17 cellular contexts compared by ENCODE assay signal in the genomic region with DNA sequence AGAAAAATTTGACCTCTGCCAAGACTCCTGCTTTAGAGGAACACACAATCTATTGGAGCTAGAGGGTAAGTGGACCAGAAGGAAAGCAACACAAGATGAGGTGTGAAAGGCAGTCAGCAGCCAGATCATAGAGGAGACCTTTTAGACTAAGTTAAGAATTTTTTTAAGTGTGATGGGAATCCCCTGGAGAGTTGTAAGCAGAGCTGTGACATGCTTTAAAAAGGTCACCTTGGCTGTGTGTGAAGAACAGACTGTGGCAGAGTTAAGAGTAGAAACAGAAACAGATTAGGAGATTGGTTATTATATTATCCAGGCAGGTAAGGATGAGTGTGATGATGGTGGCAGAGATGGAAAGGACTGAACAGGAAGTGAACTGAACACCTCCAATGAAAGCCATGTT. TPM values are rescaled to one million over a fixed set of nuclear protein-coding genes. Genes with fewer than 3 reads are reported as not detected.
DNase-seq lines count a peak whose midpoint lies in the region; ATAC-seq, FAIRE-seq and TF ChIP-seq lines count a peak whose summit lies in the region.
"Had no signal": no experiment of that assay in that cellular context is flagged by ENCODE, and none has a peak within 500 bp of the region (broad histone marks: within the 10 kb centered on the region; RNA-seq: fewer than 3 reads in every experiment).

No MANE protein-coding gene starts in this region.

- H3K27ac ChIP-seq in GM12878 (ENCODE audit: control insufficient read depth, insufficient read depth) = no peak overlapping the region; the same call in 1 of the 2 replicates
- no peak overlapping the region for H3K27ac ChIP-seq in lower lobe of right lung
- H3K27ac ChIP-seq: PC-9, psoas muscle had no signal

- H3K9me3 ChIP-seq in GM12878 (replicated peaks; ENCODE audit: control insufficient read depth, insufficient read depth, low read length) (no peaks in the 10 kb centered on the region), lower lobe of right lung (no peaks in the 10 kb centered on the region)
- H3K9me3 ChIP-seq: HAP-1, psoas muscle had no signal

- H3K36me3 ChIP-seq in GM12878 (ENCODE audit: control insufficient read depth in 2 of 2, insufficient read depth in 2 of 2, low read length in 1 of 2) (no peaks in the 10 kb centered on the region), lower lobe of right lung (no peaks in the 10 kb centered on the region)
- H3K36me3 ChIP-seq: HAP-1 had no signal

- no peak overlapping the region for H3K9ac ChIP-seq in GM12878 (ENCODE audit: control insufficient read depth, insufficient read depth, low read length)

- TF ChIP-seq CTCF in GM12878 (IDR thresholded peaks at IDR 0.05 in 2 of 3, conservative IDR thresholded peaks at IDR 0.05 in 1 of 3; ENCODE audit: control insufficient read depth in 2 of 3, extremely low read depth in 1 of 3, insufficient read depth in 1 of 3, low read depth in 3 of 3, low read length in 3 of 3) (no peak), lower lobe of right lung (IDR thresholded peaks at IDR 0.05) (no peak)

- no peaks in the 10 kb centered on the region for H3K79me2 ChIP-seq in GM12878 (ENCODE audit: control insufficient read depth, insufficient read depth, low read length)

- no peaks in the 10 kb centered on the region for H3K27me3 Mint-ChIP-seq in activated naive CD4-positive, alpha-beta T cell treated with anti-CD3 and anti-CD28 coated beads for 36 hours (ENCODE audit: low read depth)
- H3K27me3 Mint-ChIP-seq in stimulated activated naive CD8-positive, alpha-beta T cell treated with anti-CD3 and anti-CD28 coated beads, Interleukin-15, Interleukin-2, amounts not matched to agents 100 ng/mL and 50 ng/mL, for 24 hours = no peaks in the 10 kb centered on the region
- H3K27me3 Mint-ChIP-seq: naive B cell had no signal

- SMC1A ChIA-PET in GM12878 (lab: Charles Lee; ENCODE audit: uncharacterized antibody, unreplicated experiment) = interaction anchor here (0.6 to 1.2 kb wide), 4 partner anchors 11 to 277 kb away, joined by 3 read pairs; a partner anchor contains a TSS

- TF ChIP-seq EP300 in GM12878 (IDR thresholded peaks at IDR 0.05; ENCODE audit: borderline replicate concordance in 1 of 2, control insufficient read depth in 1 of 2, low read depth in 2 of 2, low read length in 2 of 2) = no peak

- no peak for TF ChIP-seq POLR2A in GM12878 (IDR thresholded peaks at IDR 0.05; ENCODE audit: low read depth, low read length)

- H3K27ac Mint-ChIP-seq in activated naive CD4-positive, alpha-beta T cell treated with anti-CD3 and anti-CD28 coated beads for 36 hours = no peak overlapping the region
- peak overlapping the region; percentile 4 for H3K27ac Mint-ChIP-seq in stimulated activated naive CD8-positive, alpha-beta T cell treated with anti-CD3 and anti-CD28 coated beads, Interleukin-15, Interleukin-2, amounts not matched to agents 100 ng/mL and 50 ng/mL, for 24 hours

- H3K4me1 ChIP-seq in GM12878 (ENCODE audit: control insufficient read depth, insufficient read depth, low read length) = peaks cover 21% of the 10 kb centered on the region
- no peaks in the 10 kb centered on the region for H3K4me1 ChIP-seq in lower lobe of right lung
- H3K4me1 ChIP-seq: HAP-1, psoas muscle had no signal

- BruUV-seq in GM12878 (replicated peaks; lab: Mats Ljungman, UMichigan) = no TSS peak

- no peak for FAIRE-seq in GM12878 (lab: Jason Lieb, UNC)
- FAIRE-seq: frontal cortex had no signal

- no peak for TF ChIP-seq RAD21 in GM12878 (IDR thresholded peaks at IDR 0.05; ENCODE audit: insufficient read depth, low read depth, low read length)

- ATAC-seq in GM21381 (IDR thresholded peaks at IDR 0.05; ENCODE audit: unreplicated experiment) = peak; percentile 45
- ATAC-seq in GM12878 = peak; percentile 70
- ATAC-seq in lower lobe of right lung = no peak
- no peak for ATAC-seq in HG02938 (IDR thresholded peaks at IDR 0.05; ENCODE audit: unreplicated experiment)
- ATAC-seq: psoas muscle had no signal

- no peak overlapping the region for H3K4me3 ChIP-seq in GM12878
- no peak overlapping the region for H3K4me3 ChIP-seq in lower lobe of right lung
- H3K4me3 ChIP-seq: coronary artery, HAP-1, PC-9, psoas muscle had no signal

- in situ Hi-C loops in GM12878 (cut with MboI) = no loop called here

- H3K27me3 ChIP-seq in GM12878 (replicated peaks in 1 of 2; ENCODE audit: control insufficient read depth in 2 of 2, insufficient read depth in 2 of 2, low read length in 1 of 2) = no peaks in the 10 kb centered on the region
- H3K27me3 ChIP-seq in lower lobe of right lung (ENCODE audit: low read depth) = no peaks in the 10 kb centered on the region

- H3K4me3 Mint-ChIP-seq in activated naive CD4-positive, alpha-beta T cell treated with anti-CD3 and anti-CD28 coated beads for 36 hours = no peak overlapping the region
- H3K4me3 Mint-ChIP-seq in stimulated activated naive CD8-positive, alpha-beta T cell treated with anti-CD3 and anti-CD28 coated beads, Interleukin-15, Interleukin-2, amounts not matched to agents 100 ng/mL and 50 ng/mL, for 24 hours = no peak overlapping the region
- H3K4me3 Mint-ChIP-seq: naive B cell had no signal

- POLR2A ChIA-PET in GM12878 (lab: Charles Lee) = interaction anchor here (0.5 to 1.5 kb wide), 5 partner anchors 10 to 24 kb away, joined by 3 to 4 read pairs (median 3); a partner anchor contains a TSS

- no peaks in the 10 kb centered on the region for H3K9me3 Mint-ChIP-seq in activated naive CD4-positive, alpha-beta T cell treated with anti-CD3 and anti-CD28 coated beads for 36 hours
- no peaks in the 10 kb centered on the region for H3K9me3 Mint-ChIP-seq in stimulated activated naive CD8-positive, alpha-beta T cell treated with anti-CD3 and anti-CD28 coated beads, Interleukin-15, Interleukin-2, amounts not matched to agents 100 ng/mL and 50 ng/mL, for 24 hours
- H3K9me3 Mint-ChIP-seq: naive B cell had no signal

- CTCF ChIA-PET in activated naive CD4-positive, alpha-beta T cell treated with anti-CD3 and anti-CD28 coated beads for 36 hours (lab: Charles Lee) = interaction anchor here (0.6 kb wide), 1 partner anchor 197 kb away, joined by 6 read pairs; no protein-coding TSS in a partner anchor
- CTCF ChIA-PET in GM12878 (lab: Yijun Ruan, JAX) = interaction anchor here (0.6 to 1.2 kb wide), 2 partner anchors 20 to 25 kb away, joined by 3 read pairs; no protein-coding TSS in a partner anchor

- intact Hi-C loops in activated naive CD4-positive, alpha-beta T cell treated with anti-CD3 and anti-CD28 coated beads for 36 hours (cut with micrococcal nuclease) = no loop called here
- intact Hi-C loops in GM12878 (cut with micrococcal nuclease; ENCODE audit: unreplicated experiment) = no loop called here
- intact Hi-C loops in lower lobe of right lung (cut with DNase I) = no loop called here

- RAD21 ChIA-PET in GM12878 (lab: Charles Lee; ENCODE audit: unreplicated experiment) = interaction anchor here (0.6 to 1.5 kb wide), 4 partner anchors 20 to 179 kb away, joined by 3 to 5 read pairs (median 3); no protein-coding TSS in a partner anchor

- H3K4me2 ChIP-seq in GM12878 (ENCODE audit: control insufficient read depth, insufficient read depth) = no peak overlapping the region
- H3K4me2 ChIP-seq: PC-9 had no signal

- H3K36me3 Mint-ChIP-seq in activated naive CD4-positive, alpha-beta T cell treated with anti-CD3 and anti-CD28 coated beads for 36 hours (ENCODE audit: low read depth) = no peaks in the 10 kb centered on the region
- H3K36me3 Mint-ChIP-seq in stimulated activated naive CD8-positive, alpha-beta T cell treated with anti-CD3 and anti-CD28 coated beads, Interleukin-15, Interleukin-2, amounts not matched to agents 100 ng/mL and 50 ng/mL, for 24 hours (ENCODE audit: low read depth) = peaks cover 4% of the 10 kb centered on the region

- no peaks in the 10 kb centered on the region for H4K20me1 ChIP-seq in GM12878 (ENCODE audit: control insufficient read depth, insufficient read depth)

- H2AFZ ChIP-seq in GM12878 (ENCODE audit: control insufficient read depth, low read depth, low read length) = no peak overlapping the region
- H2AFZ ChIP-seq: PC-9 had no signal

- DNase-seq in activated naive CD4-positive, alpha-beta T cell treated with anti-CD3 and anti-CD28 coated beads for 36 hours = peak; percentile 5
- DNase-seq in activated naive CD4-positive, alpha-beta T cell treated with anti-CD3 and anti-CD28 coated beads, Interleukin-2, amount 50 U/mL, for 16 hours = no peak
- no peak for DNase-seq in GM12878 (ENCODE audit: low read depth, low spot score)
- no peak for DNase-seq in lower lobe of right lung
- DNase-seq in occipital lobe (lab: John Stamatoyannopoulos, UW) = no peak
- DNase-seq: anterior cingulate cortex, naive B cell, NCI-H187 treated with DMSO at 0.1 percent for 48 hours, NCI-H524 treated with DMSO at 0.1 percent for 48 hours, PC-9, psoas muscle had no signal

- H3K4me1 Mint-ChIP-seq in activated naive CD4-positive, alpha-beta T cell treated with anti-CD3 and anti-CD28 coated beads for 36 hours (ENCODE audit: low read depth) = peaks cover 5% of the 10 kb centered on the region
- H3K4me1 Mint-ChIP-seq in stimulated activated naive CD8-positive, alpha-beta T cell treated with anti-CD3 and anti-CD28 coated beads, Interleukin-15, Interleukin-2, amounts not matched to agents 100 ng/mL and 50 ng/mL, for 24 hours (ENCODE audit: low read depth) = peaks cover 19% of the 10 kb centered on the region

RNA-seq across cellular contexts. Expression of a gene that starts 23.5 kb away (rescaled TPM):
- total RNA-seq in activated naive CD4-positive, alpha-beta T cell treated with anti-CD3 and anti-CD28 coated beads for 36 hours = 1 to 10 TPM; 1.0 to 1.3 TPM
- total RNA-seq in GM12878 (2013; cell fraction: nucleolus; rRNA removed) = 16.5 and 18.0 TPM in 2 replicates
- total RNA-seq in GM12878 (2014; rRNA removed) (1.2 and 1.3 TPM in 2 replicates), GM12878 (2014; rRNA removed; fragmentation: Illumina TruSeq; extraction: Trizol) (1.3 TPM in 2 replicates), GM12878 (2021) (1.7 and 2.3 TPM in 2 replicates), lower lobe of right lung (6.9 TPM), occipital lobe (22.0 TPM)
- polyA plus RNA-seq in GM12878 (2011; ENCODE audit: low read depth) = 0.52 TPM
- polyA plus RNA-seq in GM12878 (2011; rRNA removed) (1.9 and 2.3 TPM in 2 replicates), GM12878 (2014; fragmentation: Illumina TruSeq; extraction: Trizol) (1.1 and 1.2 TPM in 2 replicates), GM12878 (2014; fragmentation: Nextera tagmentation; extraction: Ambion mirVana) (under 1 TPM; 0.50 to 0.53 TPM), GM12878 (2014; rRNA removed) (0.90 and 1.4 TPM in 2 replicates), GM12878 (2016; fragmentation: Nextera tagmentation; extraction: Ambion mirVana) (1 to 10 TPM in 1 of 2 experiments, under 1 TPM in 1; 0.66 to 1.5 TPM)
- polyA plus RNA-seq in GM12878 (2011; cell fraction: cytosol; rRNA removed) = 0.72 and 1.1 TPM in 2 replicates
- 2.3 and 3.1 TPM in 2 replicates for polyA plus RNA-seq in GM12878 (2011; cell fraction: nucleus; rRNA removed)
- 1.1 and 1.4 TPM in 2 replicates for polyA plus RNA-seq in GM12878 (2012)
- 3.1 and 3.2 TPM in 2 replicates for polyA minus RNA-seq in GM12878 (2011; rRNA and poly(A)+ RNA removed)
- polyA minus RNA-seq in GM12878 (2011; cell fraction: cytosol; rRNA and poly(A)+ RNA removed) = 1.6 and 1.9 TPM in 2 replicates
- 3.9 and 8.7 TPM in 2 replicates for polyA minus RNA-seq in GM12878 (2011; cell fraction: nucleus; rRNA and poly(A)+ RNA removed)

RNA-seq across cellular contexts. Expression of a gene that starts 23.6 kb away (rescaled TPM):
- total RNA-seq in activated naive CD4-positive, alpha-beta T cell treated with anti-CD3 and anti-CD28 coated beads for 36 hours = 10 to 100 TPM; 26.1 to 28.1 TPM
- total RNA-seq in GM12878 (2013; cell fraction: nucleolus; rRNA removed) = 41.9 and 44.3 TPM in 2 replicates
- total RNA-seq in GM12878 (2014; rRNA removed) (7.5 and 11.0 TPM in 2 replicates), GM12878 (2014; rRNA removed; fragmentation: Illumina TruSeq; extraction: Trizol) (12.2 and 12.6 TPM in 2 replicates), GM12878 (2021) (30.7 and 33.7 TPM in 2 replicates), lower lobe of right lung (28.3 TPM), occipital lobe (24.8 TPM)
- 20.5 TPM for polyA plus RNA-seq in GM12878 (2011; ENCODE audit: low read depth)
- polyA plus RNA-seq in GM12878 (2011; rRNA removed) (40.0 and 55.3 TPM in 2 replicates), GM12878 (2014; fragmentation: Illumina TruSeq; extraction: Trizol) (22.3 and 30.7 TPM in 2 replicates), GM12878 (2014; fragmentation: Nextera tagmentation; extraction: Ambion mirVana) (1 to 10 TPM; 4.8 to 5.8 TPM), GM12878 (2014; rRNA removed) (12.5 and 15.6 TPM in 2 replicates), GM12878 (2016; fragmentation: Nextera tagmentation; extraction: Ambion mirVana) (10 to 100 TPM; 44.9 to 46.8 TPM)
- 14.4 and 20.5 TPM in 2 replicates for polyA plus RNA-seq in GM12878 (2011; cell fraction: cytosol; rRNA removed)
- polyA plus RNA-seq in GM12878 (2011; cell fraction: nucleus; rRNA removed) = 28.2 and 38.1 TPM in 2 replicates
- 16.0 and 22.5 TPM in 2 replicates for polyA plus RNA-seq in GM12878 (2012)
- 15.9 and 18.6 TPM in 2 replicates for polyA minus RNA-seq in GM12878 (2011; rRNA and poly(A)+ RNA removed)
- 6.9 and 10.7 TPM in 2 replicates for polyA minus RNA-seq in GM12878 (2011; cell fraction: cytosol; rRNA and poly(A)+ RNA removed)
- polyA minus RNA-seq in GM12878 (2011; cell fraction: nucleus; rRNA and poly(A)+ RNA removed) = 9.1 and 14.2 TPM in 2 replicates

Comparison
In these comparisons a context has a peak if more than half of its experiments do, and no peak if none do; other contexts are left out.
1. ATAC-seq: peak in GM21381 (single experiment) and GM12878 (single experiment); none in lower lobe of right lung (0 of 2) and HG02938 (single experiment).